Comparison of ENCODE assay signal across 20 cellular contexts in genomic region chr19:45234089-45234869, GRCh38. TPM values are rescaled to one million over a fixed set of nuclear protein-coding genes. Genes with fewer than 3 reads are reported as not detected.
DNase-seq lines count a peak whose midpoint lies in the region; TF ChIP-seq lines count a peak whose summit lies in the region.
"Had no signal": no experiment of that assay in that cellular context is flagged by ENCODE, and none has a peak within 500 bp of the region (broad histone marks: within the 10 kb centered on the region; RNA-seq: fewer than 3 reads in every experiment).

No MANE protein-coding gene starts in this region.

- H3K9me3 ChIP-seq in GM23248 (ENCODE audit: low read depth) (no peaks in the 10 kb centered on the region), neuronal stem cell (replicated peaks in 1 of 2; ENCODE audit: control insufficient read depth in 2 of 2, insufficient read depth in 1 of 2, low read depth in 1 of 2, low read length in 2 of 2) (peaks cover 0 to 6% of the 10 kb centered on the region in 2 donors), adrenal gland (replicated peaks in 1 of 3) (no peaks in the 10 kb centered on the region)
- H3K9me3 ChIP-seq: upper lobe of right lung had no signal

- no peaks in the 10 kb centered on the region for H3F3A ChIP-seq in GM23248 (ENCODE audit: insufficient read depth)

- no peak overlapping the region for H2BK12ac ChIP-seq in neuronal stem cell (ENCODE audit: low read length)

- no peak overlapping the region for H3K4ac ChIP-seq in neuronal stem cell (ENCODE audit: low read length)

- H2BK120ac ChIP-seq in neuronal stem cell (ENCODE audit: low read depth, low read length): no peak overlapping the region

- H2BK5ac ChIP-seq in neuronal stem cell (ENCODE audit: low read length): no peak overlapping the region

- in situ Hi-C loops in GM23248 (cut with MboI): no loop called here

- DNase-seq in GM23248: peak; percentile 20
- no peak for DNase-seq in neuronal stem cell (ENCODE audit: low spot score)
- no peak for DNase-seq in NCI-H187 treated with DMSO at 0.1 percent for 48 hours (lab: John Stamatoyannopoulos, UW)
- DNase-seq in adrenal gland: no peak
- DNase-seq in COR-L47 (lab: John Stamatoyannopoulos, UW): no peak
- DNase-seq: activated CD4-positive, alpha-beta T cell treated with anti-CD3 and anti-CD28 coated beads, Interleukin-2, amount 50 U/mL, for 48 hours; activated effector memory CD4-positive, alpha-beta T cell treated with anti-CD3 and anti-CD28 coated beads, Interleukin-2, amount 50 U/mL, for 16 hours; dermis blood vessel endothelial cell; EL; NCI-H2029; RPMI8226; stimulated activated CD4-positive, alpha-beta T cell treated with anti-CD3 and anti-CD28 coated beads, Interleukin-4, amount 100 ng/mL, for 1 hour; upper lobe of right lung had no signal

- H3K36me3 ChIP-seq in GM23248 (ENCODE audit: low read depth): no peaks in the 10 kb centered on the region
- peaks cover 0 to 3% of the 10 kb centered on the region in 2 donors for H3K36me3 ChIP-seq in neuronal stem cell (replicated peaks in 1 of 2; ENCODE audit: control insufficient read depth in 2 of 2, insufficient read depth in 2 of 2, low read length in 2 of 2)
- no peaks in the 10 kb centered on the region for H3K36me3 ChIP-seq in adrenal gland (replicated peaks in 1 of 2)
- H3K36me3 ChIP-seq: upper lobe of right lung had no signal

- TF ChIP-seq CTCF in adrenal gland (IDR thresholded peaks at IDR 0.05): no peak

- 12 to 14% methylated on average over 65 to 77 of the region's 93 CpGs for WGBS in GM23248 (ENCODE audit: low coverage in 1 of 2, low lambda C conversion rate in 2 of 2, missing lambda C conversion rate in 2 of 2), 2 experiments
- WGBS in neuronal stem cell (ENCODE audit: extremely low coverage in 2 of 2, insufficient read length in 2 of 2, insufficient replicate concordance in 1 of 2), 2 donors: no CpG with 5 or more reads among the region's 93 CpGs
- WGBS in adrenal gland, 4 donors: 29 to 58% (median 34%) methylated on average over 11 to 93 of the region's 93 CpGs

- H2BK15ac ChIP-seq in neuronal stem cell (ENCODE audit: low read length): no peak overlapping the region

- no peak overlapping the region for H3K27ac ChIP-seq in GM23248
- no peak overlapping the region for H3K27ac ChIP-seq in neuronal stem cell (replicated peaks; ENCODE audit: low read length)
- peak overlapping the region in 1 of 5 donors; percentile 22 for H3K27ac ChIP-seq in adrenal gland
- H3K27ac ChIP-seq: SK-N-MC, upper lobe of right lung had no signal

- no peaks in the 10 kb centered on the region for H4K20me1 ChIP-seq in GM23248 (ENCODE audit: insufficient read depth)

- no peak for TF ChIP-seq RAD21 in Ishikawa (IDR thresholded peaks at IDR 0.05; ENCODE audit: low read depth)

- H2AFZ ChIP-seq in GM23248 (no peak overlapping the region), neuronal stem cell (ENCODE audit: low read length) (no peak overlapping the region)

- peak overlapping the region; percentile 27 for H3K18ac ChIP-seq in neuronal stem cell (ENCODE audit: low read length)

- H4K91ac ChIP-seq in neuronal stem cell (ENCODE audit: low read depth, low read length, poor library complexity): no peak overlapping the region

- no peaks in the 10 kb centered on the region for H3K9me2 ChIP-seq in GM23248 (ENCODE audit: insufficient read depth)

- H3K79me2 ChIP-seq in GM23248 (ENCODE audit: insufficient read depth): no peaks in the 10 kb centered on the region

- H2AK5ac ChIP-seq in neuronal stem cell (ENCODE audit: low read depth, low read length): no peak overlapping the region

- H3K27me3 ChIP-seq in GM23248 (replicated peaks; ENCODE audit: insufficient read depth) (peaks cover 26% of the 10 kb centered on the region), neuronal stem cell (ENCODE audit: control insufficient read depth in 3 of 3, insufficient read depth in 3 of 3, low read depth in 1 of 3, low read length in 3 of 3) (peaks cover 0 to 55% (median 21%) of the 10 kb centered on the region in 3 experiments), adrenal gland (peaks cover 9% of the 10 kb centered on the region)

- TF ChIP-seq POLR2A in adrenal gland (IDR thresholded peaks at IDR 0.05): no peak

- H3K9ac ChIP-seq in GM23248 (no peak overlapping the region), neuronal stem cell (ENCODE audit: low read depth, low read length, poor library complexity) (peak overlapping the region; percentile 60)

- no peaks in the 10 kb centered on the region for H3K4me1 ChIP-seq in GM23248 (ENCODE audit: insufficient read depth)
- H3K4me1 ChIP-seq in neuronal stem cell (ENCODE audit: control insufficient read depth in 2 of 2, insufficient read depth in 1 of 2, low read depth in 1 of 2, low read length in 2 of 2): no peaks in the 10 kb centered on the region
- H3K4me1 ChIP-seq in adrenal gland (replicated peaks in 1 of 2): no peaks in the 10 kb centered on the region
- H3K4me1 ChIP-seq: upper lobe of right lung had no signal

- TF ChIP-seq EP300 in Ishikawa (IDR thresholded peaks at IDR 0.05; ENCODE audit: borderline replicate concordance): no peak

- H3K4me3 ChIP-seq in GM23248: no peak overlapping the region
- peak overlapping the region; percentile 2 for H3K4me3 ChIP-seq in iPS-11a (ENCODE audit: low read depth, low read length)
- H3K4me3 ChIP-seq in neuronal stem cell (ENCODE audit: low read length in 2 of 2): no peak overlapping the region
- no peak overlapping the region for H3K4me3 ChIP-seq in adrenal gland
- H3K4me3 ChIP-seq: K562, SK-N-MC, smooth muscle cell, upper lobe of right lung had no signal

- H3K14ac ChIP-seq in neuronal stem cell (ENCODE audit: low read length): no peak overlapping the region

- intact Hi-C loops in adrenal gland (cut with DNase I): no loop called here

- H3K23ac ChIP-seq in neuronal stem cell (ENCODE audit: low read depth, low read length, poor library complexity): peak overlapping the region; percentile 55

- H3K79me1 ChIP-seq in neuronal stem cell (ENCODE audit: low read depth, low read length): no peaks in the 10 kb centered on the region

- H3K4me2 ChIP-seq in GM23248 (ENCODE audit: unreplicated experiment) (no peak overlapping the region), neuronal stem cell (ENCODE audit: insufficient read depth, low read length, poor library complexity, severe bottlenecking) (peak overlapping the region; percentile 40)
- H3K4me2 ChIP-seq: smooth muscle cell had no signal

- H4K8ac ChIP-seq in neuronal stem cell (ENCODE audit: low read depth, low read length): no peak overlapping the region

TF ChIP-seq in Ishikawa, 13 proteins besides CTCF, POLR2A, EP300 and RAD21:
- TF ChIP-seq YY1 (IDR thresholded peaks at IDR 0.05; ENCODE audit: low read depth) (no peak), CEBPB (IDR thresholded peaks at IDR 0.05) (no peak)
- TF ChIP-seq, protein P1, sequence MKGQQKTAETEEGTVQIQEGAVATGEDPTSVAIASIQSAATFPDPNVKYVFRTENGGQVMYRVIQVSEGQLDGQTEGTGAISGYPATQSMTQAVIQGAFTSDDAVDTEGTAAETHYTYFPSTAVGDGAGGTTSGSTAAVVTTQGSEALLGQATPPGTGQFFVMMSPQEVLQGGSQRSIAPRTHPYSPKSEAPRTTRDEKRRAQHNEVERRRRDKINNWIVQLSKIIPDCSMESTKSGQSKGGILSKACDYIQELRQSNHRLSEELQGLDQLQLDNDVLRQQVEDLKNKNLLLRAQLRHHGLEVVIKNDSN (IDR thresholded peaks at IDR 0.05): peak; percentile 33; the same call in 1 of the 2 replicates

RNA-seq across cellular contexts. Expression of gene EXOC3L2, which starts 10.9 kb away (rescaled TPM):
- 0.38 TPM in 1 of 2 replicates, not detected in the other for total RNA-seq in GM23248 (2014; rRNA removed; shearing (Covaris generic))
- polyA plus RNA-seq in GM23248 (2016; fragmentation: Nextera tagmentation; extraction: Ambion mirVana): 0.06 TPM in 1 of 2 replicates, not detected in the other
- polyA plus RNA-seq in neuronal stem cell (2013, experiment 1 of 2): 0.04 TPM
- polyA plus RNA-seq in neuronal stem cell (2013, experiment 2 of 2): 0.04 TPM
- total RNA-seq in adrenal gland: 10 to 100 TPM; 14.8 to 26.4 (median 16.7) TPM
- polyA plus RNA-seq in adrenal gland: 10 to 100 TPM in 2 of 3 donors, 1 to 10 TPM in 1; 2.1 to 24.6 (median 10.9) TPM
- total RNA-seq: NCI-H460, renal cortical epithelial cell had no signal

RNA-seq across cellular contexts. Expression of gene MARK4, which starts 16.8 kb away (rescaled TPM):
- total RNA-seq in GM23248 (2014; rRNA removed; shearing (Covaris generic)): 10.2 and 11.6 TPM in 2 replicates
- polyA plus RNA-seq in GM23248 (2016; fragmentation: Nextera tagmentation; extraction: Ambion mirVana): 4.0 and 4.9 TPM in 2 replicates
- polyA plus RNA-seq in neuronal stem cell (2013, experiment 1 of 2): 38.8 TPM
- 39.8 TPM for polyA plus RNA-seq in neuronal stem cell (2013, experiment 2 of 2)
- 10 to 100 TPM; 12.6 to 41.9 (median 26.6) TPM for total RNA-seq in adrenal gland
- polyA plus RNA-seq in adrenal gland: 10 to 100 TPM; 19.1 to 53.3 (median 28.8) TPM

RNA-seq across cellular contexts. Expression of gene BLOC1S3, which starts 55.7 kb away (rescaled TPM):
- 4.3 and 9.0 TPM in 2 replicates for total RNA-seq in GM23248 (2014; rRNA removed; shearing (Covaris generic))
- polyA plus RNA-seq in GM23248 (2016; fragmentation: Nextera tagmentation; extraction: Ambion mirVana): 7.2 and 8.9 TPM in 2 replicates
- polyA plus RNA-seq in neuronal stem cell (2013, experiment 1 of 2): 3.6 TPM
- 3.7 TPM for polyA plus RNA-seq in neuronal stem cell (2013, experiment 2 of 2)
- total RNA-seq in adrenal gland: 10 to 100 TPM; 13.6 to 25.5 (median 19.0) TPM
- polyA plus RNA-seq in adrenal gland: 10 to 100 TPM in 1 of 3 donors, 1 to 10 TPM in 2; 3.9 to 11.9 (median 4.1) TPM

RNA-seq across cellular contexts. Expression of gene TRAPPC6A, which starts 56.2 kb away (rescaled TPM):
- 0.89 and 11.2 TPM in 2 replicates for total RNA-seq in GM23248 (2014; rRNA removed; shearing (Covaris generic))
- polyA plus RNA-seq in GM23248 (2016; fragmentation: Nextera tagmentation; extraction: Ambion mirVana) (16.9 and 18.8 TPM in 2 replicates), adrenal gland (10 to 100 TPM in 2 of 3 donors, 1 to 10 TPM in 1; 5.1 to 41.7 (median 34.3) TPM)
- polyA plus RNA-seq in neuronal stem cell (2013, experiment 1 of 2): 50.4 TPM
- polyA plus RNA-seq in neuronal stem cell (2013, experiment 2 of 2): 51.0 TPM
- total RNA-seq in adrenal gland: 10 to 100 TPM; 24.6 to 71.4 (median 37.9) TPM

Comparison
In these comparisons a context has a peak if more than half of its experiments do, and no peak if none do; other contexts are left out.
1. RNA of gene EXOC3L2, which starts 10.9 kb away (total RNA-seq): 14.8 to 26.4 TPM in adrenal gland; 0.38 TPM in GM23248; every median in the first group is over 10 times any median in the second.